Comparison of ENCODE assay signal across 1 cellular context in genomic region chr6:105045546-105045945, GRCh38.
TF ChIP-seq lines count a peak whose summit lies in the region.

No MANE protein-coding gene starts in this region.

TF ChIP-seq in HepG2, 621 proteins besides CTCF, POLR2A, EP300 and RAD21 (continued from another document):
- peak; percentile 38; the same call in 1 of the 2 replicates for TF ChIP-seq ATF3 (CRISPR knock-in tag; IDR thresholded peaks at IDR 0.05)
- no peak for TF ChIP-seq ZNF670 (CRISPR knock-in tag; IDR thresholded peaks at IDR 0.05; ENCODE audit: borderline replicate concordance)
- no peak for TF ChIP-seq HIVEP1 (CRISPR knock-in tag; IDR thresholded peaks at IDR 0.05)
- TF ChIP-seq HNF4A (CRISPR knock-in tag; IDR thresholded peaks at IDR 0.05) = peak; percentile 66
- peak; percentile 61; the same call in 1 of the 2 replicates for TF ChIP-seq PPARG (CRISPR knock-in tag; conservative IDR thresholded peaks at IDR 0.05)
- 0 out of 2 replicates have a peak, but pooled peaks have one; percentile 32 for TF ChIP-seq ZGPAT (CRISPR knock-in tag; IDR thresholded peaks at IDR 0.05)
- no peak for TF ChIP-seq PITX1 (CRISPR knock-in tag; IDR thresholded peaks at IDR 0.05)
- peak; percentile 56 for TF ChIP-seq MED1 (CRISPR knock-in tag; IDR thresholded peaks at IDR 0.05)
- 0 out of 2 replicates have a peak, but pooled peaks have one; percentile 28 for TF ChIP-seq TARDBP (CRISPR knock-in tag; IDR thresholded peaks at IDR 0.05)
- peak; percentile 91 for TF ChIP-seq ARID3A (IDR thresholded peaks at IDR 0.05; ENCODE audit: low read depth, low read length)
- TF ChIP-seq ZNF724P (CRISPR knock-in tag; IDR thresholded peaks at IDR 0.05; ENCODE audit: borderline replicate concordance) = no peak
- peak; percentile 74; the same call in 1 of the 2 replicates for TF ChIP-seq FOSL1 (CRISPR knock-in tag; IDR thresholded peaks at IDR 0.05; ENCODE audit: borderline replicate concordance)
- TF ChIP-seq ZMYM2 (CRISPR knock-in tag; IDR thresholded peaks at IDR 0.05) = 0 out of 2 replicates have a peak, but pooled peaks have one; percentile 30
- TF ChIP-seq ZBTB34 (CRISPR knock-in tag; IDR thresholded peaks at IDR 0.05) = 0 out of 2 replicates have a peak, but pooled peaks have one; percentile 32
- TF ChIP-seq NR2F1 (CRISPR knock-in tag; IDR thresholded peaks at IDR 0.05) = 0 out of 4 replicates have a peak, but pooled peaks of 1 of the 2 experiments have one; percentile 14
- TF ChIP-seq ZNF839 (CRISPR knock-in tag; IDR thresholded peaks at IDR 0.05; ENCODE audit: borderline replicate concordance) = no peak
- no peak for TF ChIP-seq KAT7 (CRISPR knock-in tag; IDR thresholded peaks at IDR 0.05; ENCODE audit: borderline replicate concordance)
- no peak for TF ChIP-seq ZBTB38 (CRISPR knock-in tag; IDR thresholded peaks at IDR 0.05)
- TF ChIP-seq HHEX (CRISPR knock-in tag; IDR thresholded peaks at IDR 0.05) = no peak
- peak; percentile 27 for TF ChIP-seq TEAD3 (CRISPR knock-in tag; optimal IDR thresholded peaks at IDR 0.05; ENCODE audit: borderline replicate concordance)
- TF ChIP-seq PAXIP1 (CRISPR knock-in tag; conservative IDR thresholded peaks at IDR 0.05) = peak; percentile 74
- TF ChIP-seq ZNF652 (CRISPR knock-in tag; IDR thresholded peaks at IDR 0.05; ENCODE audit: borderline replicate concordance, low read depth) = peak; percentile 51; the same call in 1 of the 2 replicates
- 0 out of 2 replicates have a peak, but pooled peaks have one; percentile 43 for TF ChIP-seq MEF2D (CRISPR knock-in tag; IDR thresholded peaks at IDR 0.05)
- TF ChIP-seq ZNF562 (CRISPR knock-in tag; IDR thresholded peaks at IDR 0.05; ENCODE audit: borderline replicate concordance) = no peak
- peak; percentile 23; the same call in 1 of the 2 replicates for TF ChIP-seq ZNF503 (CRISPR knock-in tag; IDR thresholded peaks at IDR 0.05)
- TF ChIP-seq ZNF274 (CRISPR knock-in tag; IDR thresholded peaks at IDR 0.05) = no peak
- 0 out of 2 replicates have a peak, but pooled peaks have one; percentile 34 for TF ChIP-seq HNF4G (IDR thresholded peaks at IDR 0.05; ENCODE audit: borderline replicate concordance, low read depth, low read length)
- TF ChIP-seq HNF4G (CRISPR knock-in tag; IDR thresholded peaks at IDR 0.05; ENCODE audit: borderline replicate concordance, low read depth) = no peak
- no peak for TF ChIP-seq HNRNPH1 (optimal IDR thresholded peaks at IDR 0.05; ENCODE audit: low read depth, low read length)
- peak; percentile 48 for TF ChIP-seq SAP130 (CRISPR knock-in tag; IDR thresholded peaks at IDR 0.05; ENCODE audit: low read depth)
- 0 out of 2 replicates have a peak, but pooled peaks have one; percentile 26 for TF ChIP-seq GATAD2A (CRISPR knock-in tag; IDR thresholded peaks at IDR 0.05)
